In the genomic region with DNA sequence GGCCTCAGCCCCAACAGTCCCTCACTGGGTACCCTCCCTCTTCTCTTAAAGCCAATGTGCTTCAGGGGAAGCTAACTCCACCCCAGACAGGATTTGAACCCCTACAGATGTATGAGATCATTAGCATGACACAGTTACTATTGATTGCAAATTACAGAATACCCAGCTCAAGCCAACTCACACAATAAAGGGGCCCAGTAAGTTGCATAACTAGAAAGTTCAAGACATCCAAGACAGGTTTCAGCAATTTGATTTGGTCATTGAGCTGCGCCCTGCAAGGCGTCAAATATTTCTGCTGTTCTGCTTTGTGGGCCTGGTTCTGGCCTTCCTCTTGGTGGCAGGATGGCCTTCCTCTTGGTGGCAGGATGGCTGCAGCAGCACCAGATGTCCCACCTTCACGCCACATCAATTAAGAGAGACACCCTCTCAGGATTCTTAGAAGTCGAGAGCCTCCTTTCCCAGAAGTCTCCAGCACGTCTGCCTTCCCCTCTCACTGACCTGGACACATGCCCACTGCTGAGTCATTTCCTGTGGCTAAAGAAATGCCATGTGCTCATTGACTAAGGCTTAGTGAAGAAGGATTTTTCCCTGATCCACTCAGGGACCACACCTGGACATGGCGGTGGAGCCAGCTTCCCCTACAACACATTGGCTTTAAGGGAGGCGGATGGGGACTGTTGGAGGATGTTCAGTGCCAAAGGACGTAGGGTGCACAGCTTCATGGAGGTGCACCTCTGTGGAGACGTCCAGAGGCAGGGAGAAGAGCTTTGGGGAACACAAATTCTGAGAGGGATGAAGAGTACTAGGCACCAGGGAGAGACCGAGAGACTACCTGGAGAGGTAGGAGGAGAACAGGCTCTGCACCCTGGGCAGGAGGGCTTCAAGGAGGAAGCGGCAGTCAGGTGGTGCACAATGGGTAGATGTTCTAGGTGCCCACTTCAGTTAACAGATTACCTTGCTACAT, we compare ENCODE assay signal across 9 cellular contexts. TPM values are rescaled to one million over a fixed set of nuclear protein-coding genes. Genes with fewer than 3 reads are reported as not detected.
DNase-seq lines count a peak whose midpoint lies in the region; ATAC-seq, FAIRE-seq and TF ChIP-seq lines count a peak whose summit lies in the region.
"Had no signal": no experiment of that assay in that cellular context is flagged by ENCODE, and none has a peak within 500 bp of the region (broad histone marks: within the 10 kb centered on the region; RNA-seq: fewer than 3 reads in every experiment).

No MANE protein-coding gene starts in this region.

- ATAC-seq in GM23338 = no peak
- no peak for ATAC-seq in GM19395 (IDR thresholded peaks at IDR 0.05; ENCODE audit: unreplicated experiment)
- ATAC-seq in HG03439 (IDR thresholded peaks at IDR 0.05; ENCODE audit: unreplicated experiment) = no peak

- H3K9me3 ChIP-seq in sigmoid colon (no peaks in the 10 kb centered on the region), Karpas-422 (ENCODE audit: low read length) (no peaks in the 10 kb centered on the region)

- no peak for FAIRE-seq in D721Med (lab: Jason Lieb, UNC)

- H3K9me3 Mint-ChIP-seq in GM23338 = no peaks in the 10 kb centered on the region

- H3K27ac Mint-ChIP-seq in GM23338 = peak overlapping the region; percentile 81

- H3K4me3 ChIP-seq in GM23338 (no peak overlapping the region), fibroblast of villous mesenchyme (ENCODE audit: low read depth, low read length) (no peak overlapping the region), sigmoid colon (no peak overlapping the region), Karpas-422 (ENCODE audit: low read length) (no peak overlapping the region)

- H3K27me3 Mint-ChIP-seq in GM23338 (ENCODE audit: insufficient read depth, low read depth, poor library complexity) = peaks cover 10% of the 10 kb centered on the region

- in situ Hi-C loops in SK-MEL-5 (cut with HindIII; ENCODE audit: low pct_unique_long_range_greater_than_20kb, low sequenced_read_pairs) = loop anchor here (25.0 kb wide), 1 partner anchor 124 kb away; no protein-coding TSS in a partner anchor

- TF ChIP-seq EP300 in sigmoid colon (IDR thresholded peaks at IDR 0.05) = no peak

- H3K79me2 ChIP-seq in GM23338 (replicated peaks; ENCODE audit: insufficient read depth) (no peaks in the 10 kb centered on the region), Karpas-422 (ENCODE audit: low read length) (no peaks in the 10 kb centered on the region)

- H3K36me3 Mint-ChIP-seq in GM23338 (ENCODE audit: low read depth) = peaks cover 39% of the 10 kb centered on the region

- H3K27ac ChIP-seq in GM23338 (ENCODE audit: low read depth) (no peak overlapping the region), sigmoid colon (peak overlapping the region; percentile 65 to 92 (median 82)), Karpas-422 (ENCODE audit: low read length) (no peak overlapping the region)

- H4K20me1 ChIP-seq in GM23338 (replicated peaks; ENCODE audit: insufficient read depth) (peaks cover 6% of the 10 kb centered on the region; the same call in 1 of the 2 replicates), Karpas-422 (ENCODE audit: insufficient read depth, low read depth, low read length) (no peaks in the 10 kb centered on the region)

- H3K27me3 ChIP-seq in GM23338 (ENCODE audit: insufficient read depth) (no peaks in the 10 kb centered on the region), sigmoid colon (no peaks in the 10 kb centered on the region), Karpas-422 (ENCODE audit: low read length) (no peaks in the 10 kb centered on the region)

- no peak overlapping the region for H3K4me3 Mint-ChIP-seq in GM23338

- H3K4me1 ChIP-seq in GM23338 (ENCODE audit: insufficient read depth) = no peaks in the 10 kb centered on the region; the same call in none of the 2 replicates
- H3K4me1 ChIP-seq in sigmoid colon = peaks cover 0 to 83% (median 71%) of the 10 kb centered on the region in 4 donors
- H3K4me1 ChIP-seq in Karpas-422 (ENCODE audit: low read length) = no peaks in the 10 kb centered on the region

- H3K36me3 ChIP-seq in GM23338 (ENCODE audit: insufficient read depth) (peaks cover 45% of the 10 kb centered on the region), sigmoid colon (peaks cover 0 to 45% (median 9%) of the 10 kb centered on the region in 4 donors), Karpas-422 (ENCODE audit: insufficient read depth, low read length) (no peaks in the 10 kb centered on the region)

- intact Hi-C loops in sigmoid colon (cut with DNase I) = loop anchor here (5.0 to 10.0 kb wide), 2 partner anchors 104 to 277 kb away; no protein-coding TSS in a partner anchor

- H3K4me1 Mint-ChIP-seq in GM23338 = no peaks in the 10 kb centered on the region

- no peak for DNase-seq in GM23338 (ENCODE audit: low spot score)
- peak; percentile 13 for DNase-seq in SK-MEL-5 (ENCODE audit: low read depth, low spot score)
- DNase-seq in fibroblast of villous mesenchyme (ENCODE audit: low read depth) = peak; percentile 96
- peak; percentile 91 for DNase-seq in sigmoid colon
- no peak for DNase-seq in Karpas-422
- DNase-seq in D721Med (ENCODE audit: insufficient read length, low spot score) = no peak

- no peak for TF ChIP-seq CTCF in GM23338 (conservative IDR thresholded peaks at IDR 0.05; ENCODE audit: low read depth in 2 of 2)
- TF ChIP-seq CTCF in fibroblast of villous mesenchyme (IDR thresholded peaks at IDR 0.05; ENCODE audit: insufficient read depth, low read depth, low read length) = no peak
- TF ChIP-seq CTCF in sigmoid colon (IDR thresholded peaks at IDR 0.05) = no peak
- no peak for TF ChIP-seq CTCF in D721Med (IDR thresholded peaks at IDR 0.05; ENCODE audit: insufficient read depth, missing control alignments)

- no peak overlapping the region for H3K4me2 ChIP-seq in GM23338
- no peak overlapping the region for H3K4me2 ChIP-seq in Karpas-422 (ENCODE audit: low read depth, low read length, poor library complexity, severe bottlenecking)

- H3F3A ChIP-seq in GM23338 (replicated peaks; ENCODE audit: low read depth) = no peaks in the 10 kb centered on the region

- H2AFZ ChIP-seq in GM23338 (no peak overlapping the region), Karpas-422 (ENCODE audit: low read length) (no peak overlapping the region)

- no peak for TF ChIP-seq POLR2A in sigmoid colon (IDR thresholded peaks at IDR 0.05)

- no peaks in the 10 kb centered on the region for H3K9me2 ChIP-seq in GM23338 (ENCODE audit: insufficient read depth)
- no peaks in the 10 kb centered on the region for H3K9me2 ChIP-seq in Karpas-422 (replicated peaks; ENCODE audit: insufficient read depth, low read length)

- 76 to 77% methylated on average over 11 of the region's 11 CpGs for WGBS in sigmoid colon, 2 donors

- H3K9ac ChIP-seq in Karpas-422 (ENCODE audit: low read length) = no peak overlapping the region

RNA-seq across cellular contexts. Expression of a gene that starts 49.1 kb away (rescaled TPM):
- total RNA-seq in GM23338 (2014; rRNA removed; shearing (Covaris generic)) = not detected in 2 replicates
- polyA plus RNA-seq in GM23338 (2016; fragmentation: Nextera tagmentation; extraction: Ambion mirVana) = not detected in 2 replicates
- total RNA-seq in SK-MEL-5 (2014; rRNA removed; shearing (Covaris generic)) = 1.3 TPM in 1 of 2 replicates, not detected in the other
- polyA plus RNA-seq in SK-MEL-5 (2015; cell fraction: cytosol; rRNA removed) = 0.31 TPM in 1 of 2 replicates, not detected in the other
- not detected in 2 replicates for polyA plus RNA-seq in SK-MEL-5 (2015; cell fraction: nucleus; rRNA removed)
- not detected in 2 replicates for total RNA-seq in fibroblast of villous mesenchyme
- total RNA-seq in sigmoid colon = under 1 TPM in 3 of 4 donors, not detected in 1; 0.27 to 0.82 (median 0.71) TPM
- polyA plus RNA-seq in sigmoid colon = 10 to 100 TPM in 2 of 3 donors, 1 to 10 TPM in 1; 9.0 to 69.8 (median 34.7) TPM
- not detected in 2 replicates for total RNA-seq in Karpas-422 (2014; rRNA removed; shearing (Covaris generic); ENCODE audit: low replicate concordance)
- total RNA-seq: T-helper 1 cell treated with Interleukin-12 subunit alpha and Interleukin-12 subunit beta and Interleukin-4 antibody, amounts not matched to agents 30 ng/mL and 1 ng/mL, for 36 hours had no signal

Comparison
In these comparisons a context has a peak if more than half of its experiments do, and no peak if none do; other contexts are left out.
1. DNase-seq: peak in SK-MEL-5 (single experiment), fibroblast of villous mesenchyme (single experiment) and sigmoid colon (single experiment); none in GM23338 (single experiment), Karpas-422 (single experiment) and D721Med (single experiment).
2. H3K27ac ChIP-seq: peak in sigmoid colon (4 of 4); none in GM23338 (single experiment) and Karpas-422 (single experiment).